Comparison of ENCODE assay signal across 1 cellular context in the genomic region with DNA sequence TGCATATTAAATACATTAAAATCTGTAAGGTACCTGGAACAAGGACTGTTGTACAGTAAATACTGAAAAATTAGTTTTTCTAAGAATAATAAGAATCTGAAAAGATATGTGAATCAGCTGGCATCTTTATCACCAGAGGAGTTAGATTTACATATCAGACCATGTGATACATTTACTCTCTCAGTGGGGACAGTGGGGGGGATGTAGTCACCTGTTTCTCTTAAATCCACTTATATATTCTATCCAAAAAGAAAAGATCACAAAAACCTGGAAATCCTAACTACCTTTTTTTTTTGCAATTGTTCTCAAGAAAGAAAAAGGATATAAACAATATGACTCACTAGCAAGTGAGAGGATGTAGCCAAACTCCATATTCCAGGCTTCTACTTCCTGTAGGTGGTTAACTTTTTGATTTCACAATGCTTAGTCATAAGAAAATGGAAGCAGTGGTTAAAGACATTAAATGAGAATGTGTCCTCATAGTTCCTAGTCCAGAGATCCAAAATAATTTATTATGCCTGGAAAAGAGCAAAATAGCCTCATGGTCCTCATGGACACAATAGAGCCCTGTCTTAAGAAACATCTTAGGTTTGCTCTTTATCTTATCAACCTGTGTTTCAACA.
TF ChIP-seq lines count a peak whose summit lies in the region.

No MANE protein-coding gene starts in this region.

TF ChIP-seq in IMR-90, 13 proteins besides CTCF, POLR2A, EP300 and RAD21 (continued from another document):
- peak; percentile 87 for TF ChIP-seq FOS (IDR thresholded peaks at IDR 0.05; ENCODE audit: low read depth, low read length)
